10 cellular contexts compared by ENCODE assay signal in the genomic region with DNA sequence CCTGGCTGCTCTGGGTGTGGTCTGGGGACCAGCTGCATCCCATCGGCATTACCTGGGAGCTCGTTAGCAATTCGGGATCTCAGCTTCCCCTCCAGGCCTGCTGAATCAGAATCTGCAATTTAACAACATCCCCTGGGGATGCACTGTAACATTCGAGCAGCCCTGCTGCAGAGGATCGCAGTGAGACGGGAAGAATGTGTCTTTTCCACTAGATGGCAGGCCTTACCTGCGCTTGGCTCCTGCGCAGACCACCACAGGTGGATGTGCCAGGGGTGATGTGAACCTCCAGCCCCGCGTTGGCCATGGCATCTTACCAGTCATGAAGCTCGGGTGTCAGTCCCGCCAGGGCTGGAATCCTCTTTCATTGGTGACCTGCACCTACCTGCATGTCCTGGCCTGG.
DNase-seq lines count a peak whose midpoint lies in the region; ATAC-seq and TF ChIP-seq lines count a peak whose summit lies in the region.
"Had no signal": no experiment of that assay in that cellular context is flagged by ENCODE, and none has a peak within 500 bp of the region (broad histone marks: within the 10 kb centered on the region; RNA-seq: fewer than 3 reads in every experiment).

No MANE protein-coding gene starts in this region.

- H3K27me3 ChIP-seq in iPS DF 6.9 (ENCODE audit: control insufficient read depth, insufficient read depth, low read length) (no peaks in the 10 kb centered on the region), spleen (replicated peaks in 1 of 7) (no peaks in the 10 kb centered on the region)
- H3K27me3 ChIP-seq: testis had no signal

- TF ChIP-seq POLR2A in spleen (IDR thresholded peaks at IDR 0.05) = no peak

- no peak for ATAC-seq in activated naive CD8-positive, alpha-beta T cell treated with anti-CD3 and anti-CD28 coated beads, Interleukin-2, amount 50 U/mL, for 24 hours
- ATAC-seq in GM18498 (IDR thresholded peaks at IDR 0.05; ENCODE audit: unreplicated experiment) = no peak

- H3K27ac Mint-ChIP-seq in HFFc6 = no peak overlapping the region
- no peak overlapping the region for H3K27ac Mint-ChIP-seq in activated naive CD8-positive, alpha-beta T cell treated with anti-CD3 and anti-CD28 coated beads, Interleukin-2, amount 50 U/mL, for 24 hours

- H3K4me3 ChIP-seq in iPS DF 6.9 (ENCODE audit: low read length) (no peak overlapping the region), spleen (no peak overlapping the region)
- H3K4me3 ChIP-seq: testis had no signal

- WGBS in iPS DF 6.9 (ENCODE audit: insufficient coverage, insufficient read length) = no CpG with 5 or more reads among the region's 12 CpGs
- 67 to 88% (median 80%) methylated on average over 12 of the region's 12 CpGs for WGBS in spleen, 5 donors

- no peaks in the 10 kb centered on the region for H3K36me3 Mint-ChIP-seq in HFFc6 (ENCODE audit: low read depth)
- peaks cover 21% of the 10 kb centered on the region for H3K36me3 Mint-ChIP-seq in activated naive CD8-positive, alpha-beta T cell treated with anti-CD3 and anti-CD28 coated beads, Interleukin-2, amount 50 U/mL, for 24 hours (ENCODE audit: low read depth)

- intact Hi-C loops in spleen (cut with DNase I; ENCODE audit: low total_unique reads) = no loop called here

- H3K9me3 ChIP-seq in iPS DF 6.9 (ENCODE audit: control insufficient read depth, insufficient read depth, low read length) = no peaks in the 10 kb centered on the region
- no peaks in the 10 kb centered on the region for H3K9me3 ChIP-seq in spleen
- H3K9me3 ChIP-seq: testis had no signal

- TF ChIP-seq CTCF in HFFc6 (IDR thresholded peaks at IDR 0.05) (peak; percentile 47; the same call in 1 of the 2 replicates), spleen (IDR thresholded peaks at IDR 0.05 in 8 of 11, conservative IDR thresholded peaks at IDR 0.05 in 3 of 11) (no peak)

- H3K4me1 Mint-ChIP-seq in HFFc6 (ENCODE audit: low read depth) = no peaks in the 10 kb centered on the region
- peaks cover 12% of the 10 kb centered on the region for H3K4me1 Mint-ChIP-seq in activated naive CD8-positive, alpha-beta T cell treated with anti-CD3 and anti-CD28 coated beads, Interleukin-2, amount 50 U/mL, for 24 hours

- H3K4me3 Mint-ChIP-seq in HFFc6 = no peak overlapping the region
- H3K4me3 Mint-ChIP-seq in activated naive CD8-positive, alpha-beta T cell treated with anti-CD3 and anti-CD28 coated beads, Interleukin-2, amount 50 U/mL, for 24 hours = no peak overlapping the region

- H3K9me3 Mint-ChIP-seq in HFFc6 = no peaks in the 10 kb centered on the region
- H3K9me3 Mint-ChIP-seq in activated naive CD8-positive, alpha-beta T cell treated with anti-CD3 and anti-CD28 coated beads, Interleukin-2, amount 50 U/mL, for 24 hours = no peaks in the 10 kb centered on the region

- H3K36me3 ChIP-seq in iPS DF 6.9 (ENCODE audit: control insufficient read depth, insufficient read depth, low read length) = no peaks in the 10 kb centered on the region
- H3K36me3 ChIP-seq in spleen = peaks cover 0 to 89% (median 8%) of the 10 kb centered on the region in 6 donors

- H3K27ac ChIP-seq in iPS DF 6.9 (ENCODE audit: low read length) (no peak overlapping the region), spleen (no peak overlapping the region)
- H3K27ac ChIP-seq: testis had no signal

- DNase-seq in COR-L47 (lab: John Stamatoyannopoulos, UW) (peak; percentile 6), HFFc6 (no peak), SK-N-DZ (ENCODE audit: low spot score) (peak; percentile 72), iPS DF 6.9 (ENCODE audit: low read depth, low spot score) (peak; percentile 70), COLO668 (lab: John Stamatoyannopoulos, UW; ENCODE audit: unreplicated experiment) (no peak), spleen (no peak)
- DNase-seq in activated naive CD8-positive, alpha-beta T cell treated with anti-CD3 and anti-CD28 coated beads, Interleukin-2, amount 50 U/mL, for 24 hours = no peak
- DNase-seq: NCI-H2029 treated with DMSO at 0.1 percent for 48 hours, testis had no signal

- H3K4me1 ChIP-seq in iPS DF 6.9 (ENCODE audit: control insufficient read depth, insufficient read depth, low read length) (no peaks in the 10 kb centered on the region; the same call in 1 of the 2 replicates), spleen (peaks cover 0 to 10% (median 0%) of the 10 kb centered on the region in 6 donors)
- H3K4me1 ChIP-seq: testis had no signal

- peaks cover 5% of the 10 kb centered on the region for H3K27me3 Mint-ChIP-seq in HFFc6 (ENCODE audit: insufficient read depth)
- no peaks in the 10 kb centered on the region for H3K27me3 Mint-ChIP-seq in activated naive CD8-positive, alpha-beta T cell treated with anti-CD3 and anti-CD28 coated beads, Interleukin-2, amount 50 U/mL, for 24 hours

Comparison
In these comparisons a context has a peak if more than half of its experiments do, and no peak if none do; other contexts are left out.
1. DNase-seq: peak in COR-L47 (single experiment), SK-N-DZ (single experiment) and iPS DF 6.9 (single experiment); none in HFFc6 (single experiment), activated naive CD8-positive, alpha-beta T cell treated with anti-CD3 and anti-CD28 coated beads, Interleukin-2, amount 50 U/mL, for 24 hours (single experiment), COLO668 (single experiment) and spleen (single experiment).